ENCODE assay signal across 9 cellular contexts in the genomic region with DNA sequence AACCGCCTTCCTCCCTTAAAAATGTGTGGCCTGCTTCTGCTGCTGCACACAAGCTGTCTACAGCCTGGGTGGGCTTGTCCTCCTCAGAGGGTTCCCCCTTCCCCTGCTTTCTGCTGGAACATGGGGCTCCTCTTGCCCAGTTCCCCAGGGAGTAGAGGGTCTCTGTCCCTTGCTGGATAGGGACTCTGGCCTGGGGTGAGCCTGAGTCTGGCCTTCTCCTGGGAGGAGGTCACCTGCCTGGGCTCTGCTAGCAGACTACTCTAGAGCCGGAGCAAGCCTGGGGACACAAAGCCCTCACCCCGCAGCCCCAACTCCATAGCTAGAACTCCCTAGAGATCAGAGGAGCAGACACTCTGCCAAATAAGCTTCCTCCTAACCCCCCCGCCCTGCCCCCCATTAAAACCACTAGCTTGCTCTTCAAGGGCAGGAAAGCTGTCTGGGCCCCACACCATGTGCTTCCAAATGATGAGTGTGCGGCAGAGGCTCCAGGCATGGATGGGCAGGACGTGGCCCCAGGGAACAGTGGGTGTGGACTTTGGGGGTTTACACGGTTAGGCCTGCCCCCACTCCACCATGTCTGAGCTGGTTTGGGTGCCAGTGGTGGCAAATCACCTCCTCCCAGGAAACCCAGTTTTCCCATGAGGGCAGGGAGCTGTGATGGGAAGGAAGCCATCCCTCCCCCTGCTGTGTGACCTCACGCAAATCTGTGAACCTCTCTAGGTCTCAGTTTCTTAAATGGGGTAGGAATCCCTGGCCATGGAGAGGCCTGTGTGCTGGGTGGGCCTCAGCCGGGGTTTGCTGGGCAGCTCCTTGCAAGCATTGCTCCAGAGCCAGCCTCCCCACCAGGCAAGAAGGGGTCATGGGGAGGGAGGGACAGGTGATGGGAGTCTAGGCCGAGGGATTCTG.
DNase-seq lines count a peak whose midpoint lies in the region; ATAC-seq and TF ChIP-seq lines count a peak whose summit lies in the region.
"Had no signal": no experiment of that assay in that cellular context is flagged by ENCODE, and none has a peak within 500 bp of the region (broad histone marks: within the 10 kb centered on the region; RNA-seq: fewer than 3 reads in every experiment).

No MANE protein-coding gene starts in this region.

- H3K27me3 Mint-ChIP-seq in activated T-cell treated with anti-CD3 and anti-CD28 coated beads, Interleukin-2, amount 50 U/mL, for 24 hours: no peaks in the 10 kb centered on the region

- H3K4me3 Mint-ChIP-seq in activated T-cell treated with anti-CD3 and anti-CD28 coated beads, Interleukin-2, amount 50 U/mL, for 24 hours: peak overlapping the region; percentile 73

- CTCF ChIA-PET in GM10248 (lab: Yijun Ruan, JAX): interaction anchor here (0.7 to 15.2 kb wide), 4 partner anchors 14 to 128 kb away, joined by 3 to 111 read pairs (median 10); no protein-coding TSS in a partner anchor

- TF ChIP-seq CTCF in RWPE2 (IDR thresholded peaks at IDR 0.05; ENCODE audit: poor library complexity, severe bottlenecking): no peak
- TF ChIP-seq CTCF in epithelial cell of esophagus (IDR thresholded peaks at IDR 0.05; ENCODE audit: insufficient read depth, low read depth, low read length, missing control alignments): no peak
- no peak for TF ChIP-seq CTCF in GM10248 (IDR thresholded peaks at IDR 0.05; ENCODE audit: control extremely low read depth, extremely low read depth, low read depth, missing control alignments)

- H3K4me1 ChIP-seq in RWPE2 (ENCODE audit: insufficient read depth, poor library complexity, severe bottlenecking): peaks cover 18% of the 10 kb centered on the region

- peak overlapping the region; percentile 35 for H3K27ac ChIP-seq in RWPE2 (ENCODE audit: poor library complexity, severe bottlenecking)

- H3K9me3 Mint-ChIP-seq in activated T-cell treated with anti-CD3 and anti-CD28 coated beads, Interleukin-2, amount 50 U/mL, for 24 hours: no peaks in the 10 kb centered on the region

- ATAC-seq in RWPE2 (ENCODE audit: low read depth) (peak; percentile 50), HG02759 (IDR thresholded peaks at IDR 0.05; ENCODE audit: unreplicated experiment) (no peak), HG03196 (IDR thresholded peaks at IDR 0.05; ENCODE audit: unreplicated experiment) (no peak)

- DNase-seq in activated T-cell treated with anti-CD3 and anti-CD28 coated beads, Interleukin-2, amount 50 U/mL, for 24 hours: peak; percentile 64
- DNase-seq in activated T-cell treated with anti-CD3 and anti-CD28 coated beads for 4 hours (no peak), RWPE2 (ENCODE audit: low spot score) (no peak), epithelial cell of esophagus (ENCODE audit: low read depth) (peak; percentile 39), stromal cell of bone marrow (ENCODE audit: low read depth) (peak; percentile 72), GM10248 (ENCODE audit: extremely low spot score) (no peak)
- DNase-seq: stimulated activated CD4-positive, alpha-beta T cell treated with anti-CD3 and anti-CD28 coated beads, Interleukin-4, amount 100 ng/mL, for 1 hour had no signal

- H3K27me3 ChIP-seq in RWPE2 (ENCODE audit: insufficient read depth, poor library complexity, severe bottlenecking): no peaks in the 10 kb centered on the region

- H3K36me3 ChIP-seq in RWPE2 (ENCODE audit: low read depth): no peaks in the 10 kb centered on the region

- no peaks in the 10 kb centered on the region for H3K9me3 ChIP-seq in RWPE2 (ENCODE audit: severe bottlenecking)

- POLR2A ChIA-PET in GM10248 (lab: Yijun Ruan, JAX): interaction anchor here (1.0 to 1.4 kb wide), 3 partner anchors 8 to 85 kb away, joined by 4 to 6 read pairs (median 5); a partner anchor contains a TSS

- H3K4me1 Mint-ChIP-seq in activated T-cell treated with anti-CD3 and anti-CD28 coated beads, Interleukin-2, amount 50 U/mL, for 24 hours (ENCODE audit: low read depth): peaks cover 99% of the 10 kb centered on the region

- H3K4me3 ChIP-seq in RWPE2 (ENCODE audit: severe bottlenecking): no peak overlapping the region
- H3K4me3 ChIP-seq in epithelial cell of esophagus (ENCODE audit: low read length): no peak overlapping the region

- peak overlapping the region; percentile 92 for H3K27ac Mint-ChIP-seq in activated T-cell treated with anti-CD3 and anti-CD28 coated beads, Interleukin-2, amount 50 U/mL, for 24 hours

- H3K36me3 Mint-ChIP-seq in activated T-cell treated with anti-CD3 and anti-CD28 coated beads, Interleukin-2, amount 50 U/mL, for 24 hours (ENCODE audit: low read depth): peaks cover 94% of the 10 kb centered on the region

Comparison
In these comparisons a context has a peak if more than half of its experiments do, and no peak if none do; other contexts are left out.
1. DNase-seq: peak in activated T-cell treated with anti-CD3 and anti-CD28 coated beads, Interleukin-2, amount 50 U/mL, for 24 hours (single experiment), epithelial cell of esophagus (single experiment) and stromal cell of bone marrow (single experiment); none in activated T-cell treated with anti-CD3 and anti-CD28 coated beads for 4 hours (single experiment), RWPE2 (single experiment) and GM10248 (single experiment).